In genomic region chr19:43640424-43640757, GRCh38 we compare ENCODE assay signal across 1 cellular context.
TF ChIP-seq lines count a peak whose summit lies in the region.

No MANE protein-coding gene starts in this region.

TF ChIP-seq in SK-N-SH, 30 proteins besides CTCF, POLR2A, EP300 and RAD21 (continued from another document):
- no peak for TF ChIP-seq FOXM1 (IDR thresholded peaks at IDR 0.05; ENCODE audit: low read depth)
- no peak for TF ChIP-seq TEAD4 (IDR thresholded peaks at IDR 0.05; ENCODE audit: borderline replicate concordance, insufficient read depth)
- no peak for TF ChIP-seq NRF1 (IDR thresholded peaks at IDR 0.05; ENCODE audit: low read depth, low read length)
- no peak for TF ChIP-seq CHD2 (IDR thresholded peaks at IDR 0.05; ENCODE audit: low read length, partially characterized antibody)
- no peak for TF ChIP-seq RXRA (IDR thresholded peaks at IDR 0.05; ENCODE audit: borderline replicate concordance, low read depth)
- TF ChIP-seq MXI1 (IDR thresholded peaks at IDR 0.05; ENCODE audit: low read depth, low read length) = no peak
- TF ChIP-seq FOSL2 (IDR thresholded peaks at IDR 0.05; ENCODE audit: borderline replicate concordance, low read depth) = no peak
- no peak for TF ChIP-seq MAX (IDR thresholded peaks at IDR 0.05; ENCODE audit: low read depth)
- TF ChIP-seq POLR2AphosphoS5 (IDR thresholded peaks at IDR 0.05; ENCODE audit: low read depth, low read length) = no peak
